ENCODE assay signal across 8 cellular contexts in genomic region chr12:100992194-100992593, GRCh38.
"Had no signal": no experiment of that assay in that cellular context is flagged by ENCODE, and none has a peak within 500 bp of the region (broad histone marks: within the 10 kb centered on the region; RNA-seq: fewer than 3 reads in every experiment).

No MANE protein-coding gene starts in this region.

- H3K4me3 ChIP-seq: K562 had no signal

- H3K4me2 ChIP-seq: KMS-11 had no signal

- H3K9ac ChIP-seq: KMS-11 had no signal

- DNase-seq: IMR-90, KBM-7, KG1 had no signal

- H3K27ac ChIP-seq: HL-60, KMS-11 had no signal

- FAIRE-seq: HepG2, HTR-8/SVneo, K562 had no signal
